Comparison of ENCODE assay signal across 1 cellular context in genomic region chr19:48698046-48698445, GRCh38.
A peak's percentile ranks its signal among the peaks of the same experiment; 100 is the strongest.
TF ChIP-seq lines count a peak whose summit lies in the region.

No MANE protein-coding gene starts in this region.

TF ChIP-seq in K562, 482 proteins besides CTCF, POLR2A, EP300 and RAD21 (continued from another document and continues in another):
- TF ChIP-seq AFF4 (CRISPR knock-in tag; IDR thresholded peaks at IDR 0.05) (no peak), RERE (CRISPR knock-in tag; IDR thresholded peaks at IDR 0.05; ENCODE audit: borderline replicate concordance) (no peak), ZNF668 (CRISPR knock-in tag; IDR thresholded peaks at IDR 0.05) (no peak), PKNOX1 (IDR thresholded peaks at IDR 0.05) (peak; percentile 64), CTCFL (IDR thresholded peaks at IDR 0.05; ENCODE audit: borderline replicate concordance, insufficient read depth, low read depth, low read length, poor library complexity, severe bottlenecking) (no peak), CREM (IDR thresholded peaks at IDR 0.05; ENCODE audit: low read depth) (no peak), DEAF1 (CRISPR knock-in tag; IDR thresholded peaks at IDR 0.05) (no peak), RBBP5 (IDR thresholded peaks at IDR 0.05; ENCODE audit: borderline replicate concordance, insufficient read depth, low read length, poor library complexity, severe bottlenecking) (no peak), ZNF609 (CRISPR knock-in tag; IDR thresholded peaks at IDR 0.05; ENCODE audit: borderline replicate concordance) (no peak), ZNF121 (CRISPR knock-in tag; conservative IDR thresholded peaks at IDR 0.05) (no peak), ZNF512 (tag; IDR thresholded peaks at IDR 0.05) (no peak), ZNF318 (IDR thresholded peaks at IDR 0.05; ENCODE audit: borderline replicate concordance in 1 of 2, low read depth in 1 of 2) (no peak), SMARCC2 (IDR thresholded peaks at IDR 0.05; ENCODE audit: low read depth) (no peak), ARID1B (IDR thresholded peaks at IDR 0.05) (peak; percentile 86), BDP1 (IDR thresholded peaks at IDR 0.05; ENCODE audit: insufficient read depth, insufficient read length) (no peak), RBM14 (IDR thresholded peaks at IDR 0.05; ENCODE audit: borderline replicate concordance, insufficient read depth, low read depth, low read length) (no peak)
